ENCODE assay signal across 1 cellular context in the genomic region with DNA sequence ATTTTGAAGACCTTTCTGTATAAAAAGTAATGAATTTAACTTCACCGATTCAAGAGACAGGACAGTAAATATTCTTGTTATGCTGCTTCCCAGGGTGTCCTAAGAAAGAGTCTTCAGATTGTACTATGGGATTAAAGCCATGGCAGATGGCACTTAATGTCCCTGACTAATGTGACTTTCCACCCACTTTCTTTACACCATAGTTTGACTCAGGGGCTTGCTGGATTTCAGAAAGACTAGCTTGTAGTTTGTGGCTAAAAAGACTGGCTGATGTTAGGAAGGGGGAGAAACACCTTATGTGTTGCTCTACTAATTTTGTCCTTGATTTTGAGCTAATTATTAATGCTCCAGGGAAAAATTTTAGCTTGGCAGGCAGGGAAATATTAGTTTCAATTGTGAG.
TF ChIP-seq lines count a peak whose summit lies in the region.

No MANE protein-coding gene starts in this region.

TF ChIP-seq in HepG2, 621 proteins besides CTCF, POLR2A, EP300 and RAD21:
- TF ChIP-seq, protein P1, sequence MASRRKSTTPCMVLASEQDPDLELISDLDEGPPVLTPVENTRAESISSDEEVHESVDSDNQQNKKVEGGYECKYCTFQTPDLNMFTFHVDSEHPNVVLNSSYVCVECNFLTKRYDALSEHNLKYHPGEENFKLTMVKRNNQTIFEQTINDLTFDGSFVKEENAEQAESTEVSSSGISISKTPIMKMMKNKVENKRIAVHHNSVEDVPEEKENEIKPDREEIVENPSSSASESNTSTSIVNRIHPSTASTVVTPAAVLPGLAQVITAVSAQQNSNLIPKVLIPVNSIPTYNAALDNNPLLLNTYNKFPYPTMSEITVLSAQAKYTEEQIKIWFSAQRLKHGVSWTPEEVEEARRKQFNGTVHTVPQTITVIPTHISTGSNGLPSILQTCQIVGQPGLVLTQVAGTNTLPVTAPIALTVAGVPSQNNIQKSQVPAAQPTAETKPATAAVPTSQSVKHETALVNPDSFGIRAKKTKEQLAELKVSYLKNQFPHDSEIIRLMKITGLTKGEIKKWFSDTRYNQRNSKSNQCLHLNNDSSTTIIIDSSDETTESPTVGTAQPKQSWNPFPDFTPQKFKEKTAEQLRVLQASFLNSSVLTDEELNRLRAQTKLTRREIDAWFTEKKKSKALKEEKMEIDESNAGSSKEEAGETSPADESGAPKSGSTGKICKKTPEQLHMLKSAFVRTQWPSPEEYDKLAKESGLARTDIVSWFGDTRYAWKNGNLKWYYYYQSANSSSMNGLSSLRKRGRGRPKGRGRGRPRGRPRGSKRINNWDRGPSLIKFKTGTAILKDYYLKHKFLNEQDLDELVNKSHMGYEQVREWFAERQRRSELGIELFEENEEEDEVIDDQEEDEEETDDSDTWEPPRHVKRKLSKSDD (CRISPR knock-in tag; IDR thresholded peaks at IDR 0.05; ENCODE audit: low read depth), result no peak
TF ChIP-seq in HepG2: peak in this region for 0.
